In genomic region chr22:42335839-42336378, GRCh38 we compare ENCODE assay signal across 11 cellular contexts.
"Had no signal": no experiment of that assay in that cellular context is flagged by ENCODE, and none has a peak within 500 bp of the region (broad histone marks: within the 10 kb centered on the region; RNA-seq: fewer than 3 reads in every experiment).

No MANE protein-coding gene starts in this region.

- H3K27ac ChIP-seq: hepatocyte had no signal

- DNase-seq: activated CD4-positive, alpha-beta T cell treated with anti-CD3 and anti-CD28 coated beads, Interleukin-2, amount 50 U/mL, for 48 hours; activated CD4-positive, CD25-positive, alpha-beta regulatory T cell treated with anti-CD3 and anti-CD28 coated beads, Interleukin-2, amount 50 U/mL, for 72 hours; activated CD8-positive, alpha-beta memory T cell treated with anti-CD3 and anti-CD28 coated beads, Interleukin-2, amount 10 ng/mL, durations not matched to agents 7 days and 5 days; activated effector memory CD4-positive, alpha-beta T cell treated with Interleukin-2 at 50 U/mL for 16 hours; activated T-cell treated with anti-CD3 and anti-CD28 coated beads, Interleukin-2, amount 50 U/mL, for 24 hours; amniotic stem cell; kidney; stimulated activated CD4-positive, alpha-beta T cell treated with anti-CD3 and anti-CD28 coated beads, Interleukin-4, amount 100 ng/mL, for 1 hour; stimulated activated CD8-positive, alpha-beta memory T cell treated with anti-CD3 and anti-CD28 coated beads, Interleukin-4, amount 100 ng/mL, for 48 hours; stimulated activated naive CD8-positive, alpha-beta T cell treated with anti-CD3 and anti-CD28 coated beads, Interleukin-15, amount 100 ng/mL, for 72 hours had no signal

- FAIRE-seq: kidney had no signal

- H3K27me3 ChIP-seq: hepatocyte had no signal

- H3K79me2 ChIP-seq: hepatocyte had no signal

- H3K4me3 ChIP-seq: hepatocyte had no signal

- H2AFZ ChIP-seq: hepatocyte had no signal

- H3K4me2 ChIP-seq: hepatocyte had no signal

- ATAC-seq: activated CD8-positive, alpha-beta memory T cell treated with anti-CD3 and anti-CD28 coated beads, Interleukin-2, amount 10 ng/mL, durations not matched to agents 7 days and 5 days; stimulated activated naive CD8-positive, alpha-beta T cell treated with anti-CD3 and anti-CD28 coated beads, Interleukin-15, amount 100 ng/mL, for 72 hours had no signal
